1 cellular context compared by ENCODE assay signal in the genomic region with DNA sequence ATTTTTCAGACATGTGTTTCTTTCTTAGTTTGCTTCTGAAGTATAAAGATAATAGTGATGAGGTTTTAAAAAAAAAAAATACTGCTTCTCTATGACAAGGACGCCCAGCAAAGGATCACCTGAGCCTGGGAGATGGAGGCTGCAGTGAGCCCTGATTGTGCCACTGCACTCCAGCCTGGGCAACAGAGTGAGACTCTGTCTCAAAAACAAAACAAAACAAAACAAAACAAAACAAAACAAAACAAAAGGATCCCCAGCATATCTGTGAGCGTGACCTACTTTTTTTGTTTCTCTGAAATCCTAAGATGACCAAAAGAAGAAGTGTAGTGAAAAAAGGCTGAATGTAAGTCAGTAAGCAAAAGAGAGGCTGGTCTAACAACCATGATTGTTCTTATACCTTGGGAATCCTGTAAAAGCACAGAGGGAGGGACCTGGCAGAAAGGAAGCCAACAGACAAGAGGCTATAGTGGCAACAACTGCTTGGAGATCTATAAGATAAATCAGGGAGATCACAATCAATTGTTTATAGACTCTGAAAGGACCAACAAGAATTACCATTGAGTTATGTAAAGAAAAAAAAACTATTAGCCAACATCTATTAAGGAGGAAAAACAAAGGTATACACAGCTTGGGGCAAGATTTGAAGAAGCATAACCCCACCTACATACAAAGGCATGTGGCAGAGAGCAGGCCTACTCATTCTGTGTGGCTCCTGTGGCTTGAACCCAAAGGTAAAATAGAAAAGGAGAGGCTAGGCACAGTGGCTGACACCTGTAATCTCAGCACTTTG.
TF ChIP-seq lines count a peak whose summit lies in the region.

No MANE protein-coding gene starts in this region.

TF ChIP-seq in IMR-90, 13 proteins besides CTCF, POLR2A, EP300 and RAD21:
- TF ChIP-seq, protein P1, sequence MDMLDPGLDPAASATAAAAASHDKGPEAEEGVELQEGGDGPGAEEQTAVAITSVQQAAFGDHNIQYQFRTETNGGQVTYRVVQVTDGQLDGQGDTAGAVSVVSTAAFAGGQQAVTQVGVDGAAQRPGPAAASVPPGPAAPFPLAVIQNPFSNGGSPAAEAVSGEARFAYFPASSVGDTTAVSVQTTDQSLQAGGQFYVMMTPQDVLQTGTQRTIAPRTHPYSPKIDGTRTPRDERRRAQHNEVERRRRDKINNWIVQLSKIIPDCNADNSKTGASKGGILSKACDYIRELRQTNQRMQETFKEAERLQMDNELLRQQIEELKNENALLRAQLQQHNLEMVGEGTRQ (IDR thresholded peaks at IDR 0.05; ENCODE audit: low read depth, low read length): no peak
- TF ChIP-seq ELK1 (IDR thresholded peaks at IDR 0.05; ENCODE audit: borderline replicate concordance, low read depth, low read length) (no peak), RFX5 (IDR thresholded peaks at IDR 0.05; ENCODE audit: low read depth, low read length) (no peak), SMC3 (IDR thresholded peaks at IDR 0.05; ENCODE audit: low read depth, low read length) (no peak), MAZ (IDR thresholded peaks at IDR 0.05; ENCODE audit: borderline replicate concordance, low read depth, low read length) (no peak)
